1 cellular context compared by ENCODE assay signal in the genomic region with DNA sequence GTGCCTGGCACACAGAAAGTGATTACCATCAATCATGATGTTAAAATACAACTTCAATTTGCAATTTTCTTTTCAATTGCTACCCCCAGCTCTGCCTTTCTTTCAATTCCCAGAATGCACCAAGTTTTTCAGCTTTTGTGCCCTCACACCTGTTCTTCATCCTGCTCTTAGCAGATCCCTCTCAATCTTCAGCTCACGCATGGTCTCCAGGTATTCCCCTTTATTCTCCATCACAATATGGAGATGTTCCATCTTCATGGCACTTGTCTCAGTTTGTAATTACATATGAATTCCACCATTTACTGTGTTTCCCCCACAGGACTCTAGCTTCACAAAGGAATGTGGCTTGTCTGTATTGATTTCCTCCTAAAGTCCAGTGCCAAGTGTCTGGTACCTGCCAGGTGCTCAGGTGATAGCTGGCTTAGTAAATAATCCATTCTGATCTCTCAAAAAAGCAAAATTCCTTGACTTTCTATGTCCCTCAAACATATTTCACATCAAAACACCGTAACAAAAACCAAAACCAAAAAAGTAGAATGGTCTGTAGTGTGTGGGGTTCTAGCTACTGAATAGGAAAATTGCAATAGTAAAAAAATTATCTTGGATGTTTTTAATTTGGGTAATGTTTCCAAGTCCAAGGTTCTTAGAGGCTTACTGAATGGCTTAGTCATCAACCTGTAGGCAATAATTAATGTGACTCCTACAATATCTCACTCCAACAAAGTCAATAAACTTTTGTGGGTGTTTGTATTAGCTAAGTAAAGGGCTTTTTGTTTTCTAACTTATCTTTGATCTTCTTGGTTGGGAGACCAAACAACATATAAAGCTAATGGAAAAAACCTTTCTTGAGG.
TF ChIP-seq lines count a peak whose summit lies in the region.

No MANE protein-coding gene starts in this region.

TF ChIP-seq in HepG2, 621 proteins besides CTCF, POLR2A, EP300 and RAD21 (continued from another document and continues in another):
- TF ChIP-seq, protein P1, sequence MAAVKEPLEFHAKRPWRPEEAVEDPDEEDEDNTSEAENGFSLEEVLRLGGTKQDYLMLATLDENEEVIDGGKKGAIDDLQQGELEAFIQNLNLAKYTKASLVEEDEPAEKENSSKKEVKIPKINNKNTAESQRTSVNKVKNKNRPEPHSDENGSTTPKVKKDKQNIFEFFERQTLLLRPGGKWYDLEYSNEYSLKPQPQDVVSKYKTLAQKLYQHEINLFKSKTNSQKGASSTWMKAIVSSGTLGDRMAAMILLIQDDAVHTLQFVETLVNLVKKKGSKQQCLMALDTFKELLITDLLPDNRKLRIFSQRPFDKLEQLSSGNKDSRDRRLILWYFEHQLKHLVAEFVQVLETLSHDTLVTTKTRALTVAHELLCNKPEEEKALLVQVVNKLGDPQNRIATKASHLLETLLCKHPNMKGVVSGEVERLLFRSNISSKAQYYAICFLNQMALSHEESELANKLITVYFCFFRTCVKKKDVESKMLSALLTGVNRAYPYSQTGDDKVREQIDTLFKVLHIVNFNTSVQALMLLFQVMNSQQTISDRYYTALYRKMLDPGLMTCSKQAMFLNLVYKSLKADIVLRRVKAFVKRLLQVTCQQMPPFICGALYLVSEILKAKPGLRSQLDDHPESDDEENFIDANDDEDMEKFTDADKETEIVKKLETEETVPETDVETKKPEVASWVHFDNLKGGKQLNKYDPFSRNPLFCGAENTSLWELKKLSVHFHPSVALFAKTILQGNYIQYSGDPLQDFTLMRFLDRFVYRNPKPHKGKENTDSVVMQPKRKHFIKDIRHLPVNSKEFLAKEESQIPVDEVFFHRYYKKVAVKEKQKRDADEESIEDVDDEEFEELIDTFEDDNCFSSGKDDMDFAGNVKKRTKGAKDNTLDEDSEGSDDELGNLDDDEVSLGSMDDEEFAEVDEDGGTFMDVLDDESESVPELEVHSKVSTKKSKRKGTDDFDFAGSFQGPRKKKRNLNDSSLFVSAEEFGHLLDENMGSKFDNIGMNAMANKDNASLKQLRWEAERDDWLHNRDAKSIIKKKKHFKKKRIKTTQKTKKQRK (IDR thresholded peaks at IDR 0.05; ENCODE audit: low read length): no peak; the same call in 1 of the 2 replicates
- TF ChIP-seq, protein P2, sequence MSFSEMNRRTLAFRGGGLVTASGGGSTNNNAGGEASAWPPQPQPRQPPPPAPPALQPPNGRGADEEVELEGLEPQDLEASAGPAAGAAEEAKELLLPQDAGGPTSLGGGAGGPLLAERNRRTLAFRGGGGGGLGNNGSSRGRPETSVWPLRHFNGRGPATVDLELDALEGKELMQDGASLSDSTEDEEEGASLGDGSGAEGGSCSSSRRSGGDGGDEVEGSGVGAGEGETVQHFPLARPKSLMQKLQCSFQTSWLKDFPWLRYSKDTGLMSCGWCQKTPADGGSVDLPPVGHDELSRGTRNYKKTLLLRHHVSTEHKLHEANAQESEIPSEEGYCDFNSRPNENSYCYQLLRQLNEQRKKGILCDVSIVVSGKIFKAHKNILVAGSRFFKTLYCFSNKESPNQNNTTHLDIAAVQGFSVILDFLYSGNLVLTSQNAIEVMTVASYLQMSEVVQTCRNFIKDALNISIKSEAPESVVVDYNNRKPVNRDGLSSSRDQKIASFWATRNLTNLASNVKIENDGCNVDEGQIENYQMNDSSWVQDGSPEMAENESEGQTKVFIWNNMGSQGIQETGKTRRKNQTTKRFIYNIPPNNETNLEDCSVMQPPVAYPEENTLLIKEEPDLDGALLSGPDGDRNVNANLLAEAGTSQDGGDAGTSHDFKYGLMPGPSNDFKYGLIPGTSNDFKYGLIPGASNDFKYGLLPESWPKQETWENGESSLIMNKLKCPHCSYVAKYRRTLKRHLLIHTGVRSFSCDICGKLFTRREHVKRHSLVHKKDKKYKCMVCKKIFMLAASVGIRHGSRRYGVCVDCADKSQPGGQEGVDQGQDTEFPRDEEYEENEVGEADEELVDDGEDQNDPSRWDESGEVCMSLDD (CRISPR knock-in tag; IDR thresholded peaks at IDR 0.05; ENCODE audit: borderline replicate concordance): peak; percentile 48; the same call in 1 of the 2 replicates
- TF ChIP-seq ZBTB42 (CRISPR knock-in tag; IDR thresholded peaks at IDR 0.05) (no peak), TCF7L2 (IDR thresholded peaks at IDR 0.05; ENCODE audit: low read depth, low read length) (peak; percentile 65), ZNF263 (CRISPR knock-in tag; IDR thresholded peaks at IDR 0.05) (no peak), IRX3 (CRISPR knock-in tag; IDR thresholded peaks at IDR 0.05; ENCODE audit: borderline replicate concordance, low read depth) (no peak), XBP1 (CRISPR knock-in tag; IDR thresholded peaks at IDR 0.05) (no peak), HDAC1 (CRISPR knock-in tag; IDR thresholded peaks at IDR 0.05) (no peak), ZNF616 (CRISPR knock-in tag; IDR thresholded peaks at IDR 0.05; ENCODE audit: low read depth) (no peak), ZNF619 (CRISPR knock-in tag; IDR thresholded peaks at IDR 0.05) (no peak), SAFB2 (CRISPR knock-in tag; IDR thresholded peaks at IDR 0.05; ENCODE audit: borderline replicate concordance, low read depth) (no peak), ZNF549 (CRISPR knock-in tag; IDR thresholded peaks at IDR 0.05) (no peak), ZNF746 (CRISPR knock-in tag; IDR thresholded peaks at IDR 0.05) (no peak; the same call in 1 of the 2 replicates), TRIM24 (CRISPR knock-in tag; IDR thresholded peaks at IDR 0.05) (no peak), MTF1 (CRISPR knock-in tag; IDR thresholded peaks at IDR 0.05) (no peak), CEBPG (CRISPR knock-in tag; IDR thresholded peaks at IDR 0.05) (no peak; the same call in 1 of the 2 replicates), PTBP1 (IDR thresholded peaks at IDR 0.05; ENCODE audit: low read depth, low read length, poor library complexity, severe bottlenecking) (no peak), ZNF614 (CRISPR knock-in tag; IDR thresholded peaks at IDR 0.05; ENCODE audit: borderline replicate concordance) (peak; percentile 67; the same call in 1 of the 2 replicates), MXI1 (IDR thresholded peaks at IDR 0.05; ENCODE audit: borderline replicate concordance, low read depth, low read length) (no peak), HMG20B (CRISPR knock-in tag; conservative IDR thresholded peaks at IDR 0.05) (peak; percentile 49; the same call in 1 of the 2 replicates), NFKB2 (CRISPR knock-in tag; IDR thresholded peaks at IDR 0.05; ENCODE audit: borderline replicate concordance) (no peak), BRD4 (CRISPR knock-in tag; IDR thresholded peaks at IDR 0.05) (peak; percentile 68; the same call in 1 of the 2 replicates), DNMT1 (CRISPR knock-in tag; IDR thresholded peaks at IDR 0.05) (no peak)
- TF ChIP-seq, protein P3, sequence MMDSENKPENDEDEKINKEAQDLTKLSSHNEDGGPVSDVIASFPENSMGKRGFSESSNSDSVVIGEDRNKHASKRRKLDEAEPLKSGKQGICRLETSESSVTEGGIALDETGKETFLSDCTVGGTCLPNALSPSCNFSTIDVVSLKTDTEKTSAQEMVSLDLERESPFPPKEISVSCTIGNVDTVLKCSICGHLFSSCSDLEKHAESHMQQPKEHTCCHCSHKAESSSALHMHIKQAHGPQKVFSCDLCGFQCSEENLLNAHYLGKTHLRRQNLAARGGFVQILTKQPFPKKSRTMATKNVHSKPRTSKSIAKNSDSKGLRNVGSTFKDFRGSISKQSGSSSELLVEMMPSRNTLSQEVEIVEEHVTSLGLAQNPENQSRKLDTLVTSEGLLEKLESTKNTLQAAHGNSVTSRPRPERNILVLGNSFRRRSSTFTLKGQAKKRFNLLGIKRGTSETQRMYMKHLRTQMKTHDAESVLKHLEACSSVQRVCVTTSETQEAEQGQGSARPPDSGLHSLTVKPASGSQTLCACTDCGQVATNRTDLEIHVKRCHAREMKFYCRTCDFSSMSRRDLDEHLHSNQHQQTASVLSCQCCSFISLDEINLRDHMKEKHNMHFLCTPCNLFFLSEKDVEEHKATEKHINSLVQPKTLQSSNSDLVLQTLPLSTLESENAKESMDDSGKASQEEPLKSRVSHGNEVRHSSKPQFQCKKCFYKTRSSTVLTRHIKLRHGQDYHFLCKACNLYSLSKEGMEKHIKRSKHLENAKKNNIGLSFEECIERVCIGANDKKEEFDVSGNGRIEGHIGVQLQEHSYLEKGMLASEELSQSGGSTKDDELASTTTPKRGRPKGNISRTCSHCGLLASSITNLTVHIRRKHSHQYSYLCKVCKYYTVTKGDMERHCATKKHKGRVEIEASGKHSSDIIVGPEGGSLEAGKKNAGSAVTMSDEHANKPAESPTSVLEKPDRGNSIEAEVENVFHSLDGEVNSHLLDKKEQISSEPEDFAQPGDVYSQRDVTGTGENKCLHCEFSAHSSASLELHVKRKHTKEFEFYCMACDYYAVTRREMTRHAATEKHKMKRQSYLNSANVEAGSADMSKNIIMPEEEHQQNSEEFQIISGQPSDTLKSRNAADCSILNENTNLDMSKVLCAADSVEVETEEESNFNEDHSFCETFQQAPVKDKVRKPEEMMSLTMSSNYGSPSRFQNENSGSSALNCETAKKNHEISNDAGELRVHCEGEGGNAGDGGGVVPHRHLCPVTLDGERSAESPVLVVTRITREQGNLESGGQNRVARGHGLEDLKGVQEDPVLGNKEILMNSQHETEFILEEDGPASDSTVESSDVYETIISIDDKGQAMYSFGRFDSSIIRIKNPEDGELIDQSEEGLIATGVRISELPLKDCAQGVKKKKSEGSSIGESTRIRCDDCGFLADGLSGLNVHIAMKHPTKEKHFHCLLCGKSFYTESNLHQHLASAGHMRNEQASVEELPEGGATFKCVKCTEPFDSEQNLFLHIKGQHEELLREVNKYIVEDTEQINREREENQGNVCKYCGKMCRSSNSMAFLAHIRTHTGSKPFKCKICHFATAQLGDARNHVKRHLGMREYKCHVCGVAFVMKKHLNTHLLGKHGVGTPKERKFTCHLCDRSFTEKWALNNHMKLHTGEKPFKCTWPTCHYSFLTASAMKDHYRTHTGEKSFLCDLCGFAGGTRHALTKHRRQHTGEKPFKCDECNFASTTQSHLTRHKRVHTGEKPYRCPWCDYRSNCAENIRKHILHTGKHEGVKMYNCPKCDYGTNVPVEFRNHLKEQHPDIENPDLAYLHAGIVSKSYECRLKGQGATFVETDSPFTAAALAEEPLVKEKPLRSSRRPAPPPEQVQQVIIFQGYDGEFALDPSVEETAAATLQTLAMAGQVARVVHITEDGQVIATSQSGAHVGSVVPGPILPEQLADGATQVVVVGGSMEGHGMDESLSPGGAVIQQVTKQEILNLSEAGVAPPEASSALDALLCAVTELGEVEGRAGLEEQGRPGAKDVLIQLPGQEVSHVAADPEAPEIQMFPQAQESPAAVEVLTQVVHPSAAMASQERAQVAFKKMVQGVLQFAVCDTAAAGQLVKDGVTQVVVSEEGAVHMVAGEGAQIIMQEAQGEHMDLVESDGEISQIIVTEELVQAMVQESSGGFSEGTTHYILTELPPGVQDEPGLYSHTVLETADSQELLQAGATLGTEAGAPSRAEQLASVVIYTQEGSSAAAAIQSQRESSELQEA (CRISPR knock-in tag; IDR thresholded peaks at IDR 0.05; ENCODE audit: not compliant biosample characterization): no peak
- TF ChIP-seq, protein P4, sequence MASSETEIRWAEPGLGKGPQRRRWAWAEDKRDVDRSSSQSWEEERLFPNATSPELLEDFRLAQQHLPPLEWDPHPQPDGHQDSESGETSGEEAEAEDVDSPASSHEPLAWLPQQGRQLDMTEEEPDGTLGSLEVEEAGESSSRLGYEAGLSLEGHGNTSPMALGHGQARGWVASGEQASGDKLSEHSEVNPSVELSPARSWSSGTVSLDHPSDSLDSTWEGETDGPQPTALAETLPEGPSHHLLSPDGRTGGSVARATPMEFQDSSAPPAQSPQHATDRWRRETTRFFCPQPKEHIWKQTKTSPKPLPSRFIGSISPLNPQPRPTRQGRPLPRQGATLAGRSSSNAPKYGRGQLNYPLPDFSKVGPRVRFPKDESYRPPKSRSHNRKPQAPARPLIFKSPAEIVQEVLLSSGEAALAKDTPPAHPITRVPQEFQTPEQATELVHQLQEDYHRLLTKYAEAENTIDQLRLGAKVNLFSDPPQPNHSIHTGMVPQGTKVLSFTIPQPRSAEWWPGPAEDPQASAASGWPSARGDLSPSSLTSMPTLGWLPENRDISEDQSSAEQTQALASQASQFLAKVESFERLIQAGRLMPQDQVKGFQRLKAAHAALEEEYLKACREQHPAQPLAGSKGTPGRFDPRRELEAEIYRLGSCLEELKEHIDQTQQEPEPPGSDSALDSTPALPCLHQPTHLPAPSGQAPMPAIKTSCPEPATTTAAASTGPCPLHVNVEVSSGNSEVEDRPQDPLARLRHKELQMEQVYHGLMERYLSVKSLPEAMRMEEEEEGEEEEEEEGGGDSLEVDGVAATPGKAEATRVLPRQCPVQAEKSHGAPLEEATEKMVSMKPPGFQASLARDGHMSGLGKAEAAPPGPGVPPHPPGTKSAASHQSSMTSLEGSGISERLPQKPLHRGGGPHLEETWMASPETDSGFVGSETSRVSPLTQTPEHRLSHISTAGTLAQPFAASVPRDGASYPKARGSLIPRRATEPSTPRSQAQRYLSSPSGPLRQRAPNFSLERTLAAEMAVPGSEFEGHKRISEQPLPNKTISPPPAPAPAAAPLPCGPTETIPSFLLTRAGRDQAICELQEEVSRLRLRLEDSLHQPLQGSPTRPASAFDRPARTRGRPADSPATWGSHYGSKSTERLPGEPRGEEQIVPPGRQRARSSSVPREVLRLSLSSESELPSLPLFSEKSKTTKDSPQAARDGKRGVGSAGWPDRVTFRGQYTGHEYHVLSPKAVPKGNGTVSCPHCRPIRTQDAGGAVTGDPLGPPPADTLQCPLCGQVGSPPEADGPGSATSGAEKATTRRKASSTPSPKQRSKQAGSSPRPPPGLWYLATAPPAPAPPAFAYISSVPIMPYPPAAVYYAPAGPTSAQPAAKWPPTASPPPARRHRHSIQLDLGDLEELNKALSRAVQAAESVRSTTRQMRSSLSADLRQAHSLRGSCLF (CRISPR knock-in tag; IDR thresholded peaks at IDR 0.05; ENCODE audit: borderline replicate concordance): no peak
- TF ChIP-seq, protein P5, sequence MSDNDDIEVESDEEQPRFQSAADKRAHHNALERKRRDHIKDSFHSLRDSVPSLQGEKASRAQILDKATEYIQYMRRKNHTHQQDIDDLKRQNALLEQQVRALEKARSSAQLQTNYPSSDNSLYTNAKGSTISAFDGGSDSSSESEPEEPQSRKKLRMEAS (IDR thresholded peaks at IDR 0.05): no peak; the same call in 1 of the 2 replicates
- TF ChIP-seq, protein P6, sequence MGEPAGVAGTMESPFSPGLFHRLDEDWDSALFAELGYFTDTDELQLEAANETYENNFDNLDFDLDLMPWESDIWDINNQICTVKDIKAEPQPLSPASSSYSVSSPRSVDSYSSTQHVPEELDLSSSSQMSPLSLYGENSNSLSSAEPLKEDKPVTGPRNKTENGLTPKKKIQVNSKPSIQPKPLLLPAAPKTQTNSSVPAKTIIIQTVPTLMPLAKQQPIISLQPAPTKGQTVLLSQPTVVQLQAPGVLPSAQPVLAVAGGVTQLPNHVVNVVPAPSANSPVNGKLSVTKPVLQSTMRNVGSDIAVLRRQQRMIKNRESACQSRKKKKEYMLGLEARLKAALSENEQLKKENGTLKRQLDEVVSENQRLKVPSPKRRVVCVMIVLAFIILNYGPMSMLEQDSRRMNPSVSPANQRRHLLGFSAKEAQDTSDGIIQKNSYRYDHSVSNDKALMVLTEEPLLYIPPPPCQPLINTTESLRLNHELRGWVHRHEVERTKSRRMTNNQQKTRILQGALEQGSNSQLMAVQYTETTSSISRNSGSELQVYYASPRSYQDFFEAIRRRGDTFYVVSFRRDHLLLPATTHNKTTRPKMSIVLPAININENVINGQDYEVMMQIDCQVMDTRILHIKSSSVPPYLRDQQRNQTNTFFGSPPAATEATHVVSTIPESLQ (CRISPR knock-in tag; conservative IDR thresholded peaks at IDR 0.05): no peak; the same call in 1 of the 2 replicates
- TF ChIP-seq, protein P7, sequence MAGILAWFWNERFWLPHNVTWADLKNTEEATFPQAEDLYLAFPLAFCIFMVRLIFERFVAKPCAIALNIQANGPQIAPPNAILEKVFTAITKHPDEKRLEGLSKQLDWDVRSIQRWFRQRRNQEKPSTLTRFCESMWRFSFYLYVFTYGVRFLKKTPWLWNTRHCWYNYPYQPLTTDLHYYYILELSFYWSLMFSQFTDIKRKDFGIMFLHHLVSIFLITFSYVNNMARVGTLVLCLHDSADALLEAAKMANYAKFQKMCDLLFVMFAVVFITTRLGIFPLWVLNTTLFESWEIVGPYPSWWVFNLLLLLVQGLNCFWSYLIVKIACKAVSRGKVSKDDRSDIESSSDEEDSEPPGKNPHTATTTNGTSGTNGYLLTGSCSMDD (CRISPR knock-in tag; IDR thresholded peaks at IDR 0.05): no peak
